ENCODE assay signal across 9 cellular contexts in genomic region chrX:148501121-148502066, GRCh38. TPM values are rescaled to one million over a fixed set of nuclear protein-coding genes. Genes with fewer than 3 reads are reported as not detected.
DNase-seq lines count a peak whose midpoint lies in the region; ATAC-seq, FAIRE-seq and TF ChIP-seq lines count a peak whose summit lies in the region.
"Had no signal": no experiment of that assay in that cellular context is flagged by ENCODE, and none has a peak within 500 bp of the region (broad histone marks: within the 10 kb centered on the region; RNA-seq: fewer than 3 reads in every experiment).

No MANE protein-coding gene starts in this region.

- H3K4me1 ChIP-seq in upper lobe of right lung, result peaks cover 8% of the 10 kb centered on the region

- FAIRE-seq in bronchial epithelial cell (lab: Jason Lieb, UNC), result no peak

- no peak overlapping the region for H3K27ac ChIP-seq in upper lobe of right lung
- H3K27ac ChIP-seq: 22Rv1 had no signal

- no peaks in the 10 kb centered on the region for H3K9me3 ChIP-seq in upper lobe of right lung

- no peaks in the 10 kb centered on the region for H3K36me3 ChIP-seq in bronchial epithelial cell (ENCODE audit: control insufficient read depth, insufficient read depth, low read length)
- H3K36me3 ChIP-seq in upper lobe of right lung, result no peaks in the 10 kb centered on the region

- peaks cover 8% of the 10 kb centered on the region for H3K27me3 ChIP-seq in bronchial epithelial cell (ENCODE audit: control insufficient read depth, insufficient read depth, low read length)
- H3K27me3 ChIP-seq in upper lobe of right lung, result peaks cover 10% of the 10 kb centered on the region

- no peak for ATAC-seq in upper lobe of right lung

- peak overlapping the region; percentile 23 for H3K4me3 ChIP-seq in bronchial epithelial cell (ENCODE audit: low read depth, low read length)
- H3K4me3 ChIP-seq in upper lobe of right lung, result peak overlapping the region; percentile 42

- TF ChIP-seq CTCF in bronchial epithelial cell (IDR thresholded peaks at IDR 0.05; ENCODE audit: insufficient read depth, low read length, severe bottlenecking) (no peak), upper lobe of right lung (IDR thresholded peaks at IDR 0.05) (no peak)

- DNase-seq in DMS 273 (lab: John Stamatoyannopoulos, UW; ENCODE audit: unreplicated experiment) (peak; percentile 55), DMS 273 treated with DMSO at 0.1 percent for 48 hours (lab: John Stamatoyannopoulos, UW) (no peak), NCI-H69 (lab: John Stamatoyannopoulos, UW) (peak; percentile 19), bronchial epithelial cell (ENCODE audit: low read depth) (no peak), mesenteric fat pad (ENCODE audit: low spot score) (peak; percentile 89), upper lobe of right lung (peak; percentile 60), kidney glomerular epithelial cell (lab: John Stamatoyannopoulos, UW) (no peak), T1000 (lab: John Stamatoyannopoulos, UW) (no peak)

- intact Hi-C loops in upper lobe of right lung (cut with DNase I), result no loop called here

RNA-seq across cellular contexts. Expression of gene AFF2, which starts 1.0 kb away (rescaled TPM):
- total RNA-seq in bronchial epithelial cell (under 0.01 and 0.26 TPM in 2 replicates), mesenteric fat pad (6.0 TPM), upper lobe of right lung (13.4 TPM)

Comparison
In these comparisons a context has a peak if more than half of its experiments do, and no peak if none do; other contexts are left out.
1. DNase-seq: peak in DMS 273 (single experiment), NCI-H69 (single experiment), mesenteric fat pad (single experiment) and upper lobe of right lung (single experiment); none in DMS 273 treated with DMSO at 0.1 percent for 48 hours (single experiment), bronchial epithelial cell (single experiment), kidney glomerular epithelial cell (single experiment) and T1000 (single experiment).